In the genomic region with DNA sequence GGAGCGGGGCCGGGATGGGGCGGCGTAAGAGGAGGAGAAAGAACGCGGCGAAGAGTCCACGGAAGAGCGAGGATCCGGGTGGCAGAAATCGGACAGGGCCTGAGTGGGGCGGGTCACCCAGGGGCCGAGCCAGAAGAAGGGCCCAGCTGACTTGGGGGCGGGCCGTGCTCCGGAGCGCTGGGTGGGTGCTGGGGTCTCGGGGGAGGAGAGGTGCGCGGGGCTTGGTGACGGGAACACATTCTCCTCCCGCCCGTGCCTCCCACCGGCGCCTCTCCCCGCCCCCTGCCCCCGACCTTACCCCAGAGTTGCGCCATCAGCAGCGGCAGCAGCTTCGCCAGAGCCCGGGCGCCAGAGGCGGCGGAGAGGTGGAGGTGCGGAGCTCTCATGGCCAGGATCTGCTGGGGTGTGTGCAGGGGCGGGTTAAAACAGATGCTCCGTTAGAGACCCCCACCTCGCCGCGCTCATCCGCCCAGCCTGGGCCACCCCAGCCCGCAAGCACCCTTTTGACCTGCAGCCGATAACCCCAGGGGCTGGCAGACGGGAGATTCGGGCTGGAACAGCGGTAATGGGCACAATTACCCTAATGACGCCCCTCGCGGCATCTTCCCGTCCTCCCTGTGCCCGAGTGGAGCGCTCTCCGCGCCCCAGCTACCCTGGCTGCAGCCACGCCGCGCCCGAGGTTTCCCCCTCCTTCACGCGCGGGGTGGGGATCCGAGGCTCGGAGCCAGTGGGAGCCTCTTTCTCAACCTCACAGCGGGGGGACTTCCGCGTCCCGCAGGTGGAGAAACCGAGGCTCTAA, we compare ENCODE assay signal across 11 cellular contexts. TPM values are rescaled to one million over a fixed set of nuclear protein-coding genes. Genes with fewer than 3 reads are reported as not detected.
DNase-seq lines count a peak whose midpoint lies in the region; ATAC-seq, FAIRE-seq and TF ChIP-seq lines count a peak whose summit lies in the region.
"Had no signal": no experiment of that assay in that cellular context is flagged by ENCODE, and none has a peak within 500 bp of the region (broad histone marks: within the 10 kb centered on the region; RNA-seq: fewer than 3 reads in every experiment).

No MANE protein-coding gene starts in this region.

- H2AFZ ChIP-seq in SK-N-SH (ENCODE audit: low read depth) = no peak overlapping the region
- H2AFZ ChIP-seq: GM23248 had no signal

- no peak for TF ChIP-seq EP300 in SK-N-SH (IDR thresholded peaks at IDR 0.05; ENCODE audit: borderline replicate concordance in 1 of 2, low read depth in 1 of 2, low read length in 1 of 2)

- H3K27me3 Mint-ChIP-seq in activated naive CD8-positive, alpha-beta T cell treated with anti-CD3 and anti-CD28 coated beads, Interleukin-2, amount 50 U/mL, for 24 hours = peaks cover 73% of the 10 kb centered on the region
- H3K27me3 Mint-ChIP-seq in immature natural killer cell (ENCODE audit: low read depth in 3 of 3) = peaks cover 19 to 26% (median 20%) of the 10 kb centered on the region in 3 donors

- CTCF ChIA-PET in SK-N-SH (lab: Yijun Ruan, JAX) (interaction anchor here (1.1 to 6.0 kb wide), 2 partner anchors 76 to 89 kb away, joined by 4 to 30 read pairs; no protein-coding TSS in a partner anchor), HEK293T (lab: Yijun Ruan, JAX) (no interaction called here)

- no peaks in the 10 kb centered on the region for H3K9me2 ChIP-seq in SK-N-SH

- H3K27ac ChIP-seq in SK-N-SH (ENCODE audit: low read depth in 2 of 2, low read length in 1 of 2) (no peak overlapping the region), substantia nigra (ENCODE audit: low read depth, low read length, poor library complexity, severe bottlenecking) (peak overlapping the region; percentile 21)
- H3K27ac ChIP-seq: GM23248 had no signal

- H3K4me3 ChIP-seq in SK-N-SH (ENCODE audit: low read depth in 2 of 2, low read length in 1 of 2) = no peak overlapping the region
- H3K4me3 ChIP-seq: GM23248 had no signal

- H3K27me3 ChIP-seq in SK-N-SH (ENCODE audit: insufficient read depth) = peaks cover 76% of the 10 kb centered on the region

- H3K4me1 ChIP-seq in SK-N-SH (ENCODE audit: control insufficient read depth in 1 of 2, insufficient read depth in 2 of 2, low read depth in 1 of 2, low read length in 1 of 2) = no peaks in the 10 kb centered on the region

- no peaks in the 10 kb centered on the region for H3K36me3 Mint-ChIP-seq in activated naive CD8-positive, alpha-beta T cell treated with anti-CD3 and anti-CD28 coated beads, Interleukin-2, amount 50 U/mL, for 24 hours (ENCODE audit: low read depth)
- H3K36me3 Mint-ChIP-seq in immature natural killer cell = peaks cover 0 to 4% (median 3%) of the 10 kb centered on the region in 3 donors
- H3K36me3 Mint-ChIP-seq: CD4-positive, CD25-positive, alpha-beta regulatory T cell had no signal

- TF ChIP-seq RAD21 in SK-N-SH (IDR thresholded peaks at IDR 0.05; ENCODE audit: low read length) = no peak

- H3K4me3 Mint-ChIP-seq in activated naive CD8-positive, alpha-beta T cell treated with anti-CD3 and anti-CD28 coated beads, Interleukin-2, amount 50 U/mL, for 24 hours = peak overlapping the region; percentile 29
- peak overlapping the region; percentile 75 to 91 (median 86) for H3K4me3 Mint-ChIP-seq in immature natural killer cell

- no peak for TF ChIP-seq POLR2A in GM12891 (IDR thresholded peaks at IDR 0.05; ENCODE audit: low read depth, low read length)

- H3K27ac Mint-ChIP-seq in activated naive CD8-positive, alpha-beta T cell treated with anti-CD3 and anti-CD28 coated beads, Interleukin-2, amount 50 U/mL, for 24 hours = no peak overlapping the region
- no peak overlapping the region for H3K27ac Mint-ChIP-seq in immature natural killer cell
- H3K27ac Mint-ChIP-seq: CD4-positive, CD25-positive, alpha-beta regulatory T cell had no signal

- H3K4me2 ChIP-seq in SK-N-SH = peak overlapping the region; percentile 44; the same call in 1 of the 2 replicates

- WGBS in SK-N-SH (ENCODE audit: low lambda C conversion rate) = 3% methylated on average over 33 of the region's 68 CpGs

- no peaks in the 10 kb centered on the region for H3K79me2 ChIP-seq in SK-N-SH (ENCODE audit: insufficient read depth)

- H3K36me3 ChIP-seq in SK-N-SH (replicated peaks in 1 of 2; ENCODE audit: control insufficient read depth in 1 of 2, insufficient read depth in 2 of 2, low read length in 1 of 2) = no peaks in the 10 kb centered on the region

- H3K9me3 ChIP-seq in SK-N-SH = no peaks in the 10 kb centered on the region

- no peak overlapping the region for H3K9ac ChIP-seq in SK-N-SH
- H3K9ac ChIP-seq: GM23248 had no signal

- no peak for TF ChIP-seq CTCF in SK-N-SH (IDR thresholded peaks at IDR 0.05)

- H4K20me1 ChIP-seq in SK-N-SH (ENCODE audit: insufficient read depth) = no peaks in the 10 kb centered on the region

- no peak for DNase-seq in SK-N-SH
- DNase-seq in activated naive CD8-positive, alpha-beta T cell treated with anti-CD3 and anti-CD28 coated beads, Interleukin-2, amount 50 U/mL, for 24 hours = no peak
- DNase-seq in immature natural killer cell = no peak
- peak in 2 of 49 donors; percentile 38 to 50 for DNase-seq in substantia nigra (lab: John Stamatoyannopoulos, UW)
- no peak for DNase-seq in GM12891 (ENCODE audit: insufficient read length, low spot score)
- DNase-seq in activated CD4-positive, alpha-beta T cell treated with anti-CD3 and anti-CD28 coated beads, Interleukin-2, amount 50 U/mL, for 1 hour = no peak
- no peak for DNase-seq in HEK293T (ENCODE audit: extremely low spot score)
- DNase-seq: CD4-positive, CD25-positive, alpha-beta regulatory T cell; GM23248; NCI-H1694 treated with DMSO at 0.1 percent for 48 hours had no signal

- H3K4me1 Mint-ChIP-seq in activated naive CD8-positive, alpha-beta T cell treated with anti-CD3 and anti-CD28 coated beads, Interleukin-2, amount 50 U/mL, for 24 hours = peaks cover 16% of the 10 kb centered on the region
- H3K4me1 Mint-ChIP-seq in immature natural killer cell = peaks cover 20 to 30% of the 10 kb centered on the region in 2 donors

- no peaks in the 10 kb centered on the region for H3K9me3 Mint-ChIP-seq in activated naive CD8-positive, alpha-beta T cell treated with anti-CD3 and anti-CD28 coated beads, Interleukin-2, amount 50 U/mL, for 24 hours
- peaks cover 0 to 3% (median 0%) of the 10 kb centered on the region in 6 donors for H3K9me3 Mint-ChIP-seq in immature natural killer cell

- no peaks in the 10 kb centered on the region for H3F3A ChIP-seq in SK-N-SH (replicated peaks; ENCODE audit: insufficient read depth)

- no peak for ATAC-seq in SK-N-SH treated with all-trans-retinoic acid at 6 μM for 48 hours
- no peak for ATAC-seq in activated naive CD8-positive, alpha-beta T cell treated with anti-CD3 and anti-CD28 coated beads, Interleukin-2, amount 50 U/mL, for 24 hours

- no peak for FAIRE-seq in GM12891 (lab: Jason Lieb, UNC)

- POLR2A ChIA-PET in SK-N-SH (lab: Yijun Ruan, JAX) (no interaction called here), HEK293T (lab: Yijun Ruan, JAX) (no interaction called here)

TF ChIP-seq in SK-N-SH, 30 proteins besides CTCF, POLR2A, EP300 and RAD21 (continues in another document):
- TF ChIP-seq NRF1 (IDR thresholded peaks at IDR 0.05; ENCODE audit: low read depth, low read length) (no peak), SIN3A (IDR thresholded peaks at IDR 0.05; ENCODE audit: borderline replicate concordance, low read depth, low read length) (no peak), YY1 (IDR thresholded peaks at IDR 0.05; ENCODE audit: low read depth) (no peak), TCF12 (IDR thresholded peaks at IDR 0.05) (no peak)

TF ChIP-seq in GM12891, 5 proteins besides CTCF, POLR2A, EP300 and RAD21:
- TF ChIP-seq POLR2AphosphoS5 (IDR thresholded peaks at IDR 0.05; ENCODE audit: low read depth, low read length) = no peak
- TF ChIP-seq POU2F2 (IDR thresholded peaks at IDR 0.05; ENCODE audit: low read depth, low read length) = no peak
- no peak for TF ChIP-seq PAX5 (IDR thresholded peaks at IDR 0.05; ENCODE audit: insufficient read depth, low read length, severe bottlenecking)
- no peak for TF ChIP-seq TAF1 (IDR thresholded peaks at IDR 0.05; ENCODE audit: low read depth, low read length)
- no peak for TF ChIP-seq SPI1 (IDR thresholded peaks at IDR 0.05; ENCODE audit: low read depth, low read length)
TF ChIP-seq in GM12891: peak in this region for 0.

TF ChIP-seq in HEK293T, 16 proteins besides CTCF, POLR2A, EP300 and RAD21:
- TF ChIP-seq FOXK2 (IDR thresholded peaks at IDR 0.05) (no peak), ARNT (IDR thresholded peaks at IDR 0.05) (no peak), NFRKB (IDR thresholded peaks at IDR 0.05) (no peak), HDGF (IDR thresholded peaks at IDR 0.05; ENCODE audit: borderline replicate concordance) (no peak), ELF4 (IDR thresholded peaks at IDR 0.05) (no peak), SP1 (IDR thresholded peaks at IDR 0.05) (no peak), LEF1 (IDR thresholded peaks at IDR 0.05; ENCODE audit: borderline replicate concordance) (no peak), TARDBP (IDR thresholded peaks at IDR 0.05) (no peak), FOXA1 (IDR thresholded peaks at IDR 0.05) (no peak), BHLHE40 (IDR thresholded peaks at IDR 0.05; ENCODE audit: borderline replicate concordance) (no peak), CTBP1 (IDR thresholded peaks at IDR 0.05; ENCODE audit: borderline replicate concordance) (no peak)

RNA-seq across cellular contexts. Expression of a gene that starts 0.6 kb away (rescaled TPM):
- not detected in 2 replicates for polyA plus RNA-seq in SK-N-SH (2012; rRNA removed)
- polyA plus RNA-seq in SK-N-SH (2012; cell fraction: cytosol; rRNA removed) = not detected in 2 replicates
- polyA plus RNA-seq in SK-N-SH (2012; cell fraction: nucleus; rRNA removed) = not detected in 2 replicates
- polyA plus RNA-seq in immature natural killer cell = not detected
- polyA plus RNA-seq in GM12891 (2012; ENCODE audit: low read depth, missing spikeins) = not detected
- polyA plus RNA-seq: CD4-positive, CD25-positive, alpha-beta regulatory T cell; GM23248 had no signal

RNA-seq across cellular contexts. Expression of a gene that starts 7.5 kb away (rescaled TPM):
- polyA plus RNA-seq in SK-N-SH (2012; rRNA removed) (not detected in 2 replicates), immature natural killer cell (not detected)
- polyA plus RNA-seq in SK-N-SH (2012; cell fraction: cytosol; rRNA removed) = not detected in 2 replicates
- polyA plus RNA-seq in SK-N-SH (2012; cell fraction: nucleus; rRNA removed) = not detected in 2 replicates
- polyA plus RNA-seq in GM12891 (2012; ENCODE audit: low read depth, missing spikeins) = not detected
- polyA plus RNA-seq: CD4-positive, CD25-positive, alpha-beta regulatory T cell; GM23248 had no signal

RNA-seq across cellular contexts. Expression of a gene that starts 15.9 kb away (rescaled TPM):
- polyA plus RNA-seq in SK-N-SH (2012; rRNA removed) (not detected in 2 replicates), immature natural killer cell (not detected)
- not detected in 2 replicates for polyA plus RNA-seq in SK-N-SH (2012; cell fraction: cytosol; rRNA removed)
- polyA plus RNA-seq in SK-N-SH (2012; cell fraction: nucleus; rRNA removed) = not detected in 2 replicates
- not detected for polyA plus RNA-seq in GM12891 (2012; ENCODE audit: low read depth, missing spikeins)
- polyA plus RNA-seq: CD4-positive, CD25-positive, alpha-beta regulatory T cell; GM23248 had no signal

RNA-seq across cellular contexts. Expression of a gene that starts 17.5 kb away (rescaled TPM):
- polyA plus RNA-seq in SK-N-SH (2012; rRNA removed) = not detected in 2 replicates
- polyA plus RNA-seq in SK-N-SH (2012; cell fraction: cytosol; rRNA removed) = not detected in 2 replicates
- not detected in 2 replicates for polyA plus RNA-seq in SK-N-SH (2012; cell fraction: nucleus; rRNA removed)
- polyA plus RNA-seq in immature natural killer cell = not detected
- not detected for polyA plus RNA-seq in GM12891 (2012; ENCODE audit: low read depth, missing spikeins)
- polyA plus RNA-seq: CD4-positive, CD25-positive, alpha-beta regulatory T cell; GM23248 had no signal

RNA-seq across cellular contexts. Expression of a gene that starts 35.2 kb away (rescaled TPM):
- polyA plus RNA-seq in SK-N-SH (2012; rRNA removed) = not detected in 2 replicates
- not detected in 2 replicates for polyA plus RNA-seq in SK-N-SH (2012; cell fraction: cytosol; rRNA removed)
- polyA plus RNA-seq in SK-N-SH (2012; cell fraction: nucleus; rRNA removed) = not detected in 2 replicates
- not detected for polyA plus RNA-seq in immature natural killer cell
- polyA plus RNA-seq in GM12891 (2012; ENCODE audit: low read depth, missing spikeins) = not detected
- polyA plus RNA-seq: CD4-positive, CD25-positive, alpha-beta regulatory T cell; GM23248 had no signal
